In the genomic region with DNA sequence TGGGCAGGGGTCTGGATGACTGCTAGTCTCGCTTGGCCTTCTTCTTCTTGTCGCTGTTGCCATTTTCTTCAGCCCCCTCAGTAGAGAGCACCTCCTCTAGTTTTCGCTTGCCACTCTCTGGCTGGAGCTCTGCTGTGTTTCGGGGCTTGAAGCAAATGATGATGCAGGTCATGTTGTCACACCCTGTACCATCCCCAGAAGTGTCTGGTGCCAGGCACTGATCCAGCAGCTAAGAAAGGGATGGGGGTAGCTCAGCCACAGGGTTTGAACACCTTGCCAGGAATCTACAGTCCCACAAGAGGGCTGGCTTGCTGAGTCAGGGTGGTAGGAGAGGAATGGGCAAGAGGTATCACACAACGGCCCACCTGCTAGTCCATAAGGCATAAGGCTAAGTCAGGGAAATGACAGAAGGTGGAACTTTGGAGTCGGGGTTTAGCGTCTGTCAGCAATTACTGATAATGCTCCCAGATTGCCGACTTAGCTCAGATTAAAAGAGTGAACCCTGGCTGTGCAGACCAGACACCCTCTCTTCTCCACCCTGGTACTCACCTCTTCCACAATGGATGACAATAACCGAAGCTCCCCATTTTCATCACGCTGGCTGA, we compare ENCODE assay signal across 7 cellular contexts.
DNase-seq lines count a peak whose midpoint lies in the region; ATAC-seq lines count a peak whose summit lies in the region.
"Had no signal": no experiment of that assay in that cellular context is flagged by ENCODE, and none has a peak within 500 bp of the region (broad histone marks: within the 10 kb centered on the region; RNA-seq: fewer than 3 reads in every experiment).

No MANE protein-coding gene starts in this region.

- H3K4me1 Mint-ChIP-seq in stimulated activated naive CD8-positive, alpha-beta T cell treated with anti-CD3 and anti-CD28 coated beads, Interleukin-15, Interleukin-2, amounts not matched to agents 100 ng/mL and 50 ng/mL, for 24 hours (ENCODE audit: low read depth), result peaks cover 45% of the 10 kb centered on the region

- peak overlapping the region; percentile 88 for H3K4me3 Mint-ChIP-seq in stimulated activated naive CD8-positive, alpha-beta T cell treated with anti-CD3 and anti-CD28 coated beads, Interleukin-15, Interleukin-2, amounts not matched to agents 100 ng/mL and 50 ng/mL, for 24 hours

- H3K27ac Mint-ChIP-seq in stimulated activated naive CD8-positive, alpha-beta T cell treated with anti-CD3 and anti-CD28 coated beads, Interleukin-15, Interleukin-2, amounts not matched to agents 100 ng/mL and 50 ng/mL, for 24 hours, result peak overlapping the region; percentile 95

- H3K9me3 ChIP-seq in iPS-18c (ENCODE audit: control insufficient read depth, insufficient read depth, low read length), result no peaks in the 10 kb centered on the region

- no peak for ATAC-seq in stimulated activated naive CD8-positive, alpha-beta T cell treated with anti-CD3 and anti-CD28 coated beads, Interleukin-15, Interleukin-2, amounts not matched to agents 100 U/mL and 50 U/mL, for 24 hours
- no peak for ATAC-seq in GM19467 (IDR thresholded peaks at IDR 0.05; ENCODE audit: unreplicated experiment)
- ATAC-seq in GM21717 (IDR thresholded peaks at IDR 0.05; ENCODE audit: unreplicated experiment), result no peak

- peak overlapping the region; percentile 60 for H3K4me3 ChIP-seq in iPS-18c (ENCODE audit: insufficient read depth, low read depth, low read length)

- H3K9me3 Mint-ChIP-seq in stimulated activated naive CD8-positive, alpha-beta T cell treated with anti-CD3 and anti-CD28 coated beads, Interleukin-15, Interleukin-2, amounts not matched to agents 100 ng/mL and 50 ng/mL, for 24 hours, result no peaks in the 10 kb centered on the region

- peaks cover 66% of the 10 kb centered on the region for H3K36me3 Mint-ChIP-seq in stimulated activated naive CD8-positive, alpha-beta T cell treated with anti-CD3 and anti-CD28 coated beads, Interleukin-15, Interleukin-2, amounts not matched to agents 100 ng/mL and 50 ng/mL, for 24 hours (ENCODE audit: low read depth)

- no peak for DNase-seq in stimulated activated naive CD8-positive, alpha-beta T cell treated with anti-CD3 and anti-CD28 coated beads, Interleukin-15, Interleukin-2, amounts not matched to agents 100 U/mL and 50 U/mL, for 24 hours
- no peak for DNase-seq in NAMALWA (ENCODE audit: low spot score)
- DNase-seq: NCI-H510A had no signal

- H3K27me3 Mint-ChIP-seq in stimulated activated naive CD8-positive, alpha-beta T cell treated with anti-CD3 and anti-CD28 coated beads, Interleukin-15, Interleukin-2, amounts not matched to agents 100 ng/mL and 50 ng/mL, for 24 hours, result no peaks in the 10 kb centered on the region
